In genomic region chr10:80535671-80536360, GRCh38 we compare ENCODE assay signal across 8 cellular contexts. TPM values are rescaled to one million over a fixed set of nuclear protein-coding genes. Genes with fewer than 3 reads are reported as not detected.
DNase-seq lines count a peak whose midpoint lies in the region; ATAC-seq and TF ChIP-seq lines count a peak whose summit lies in the region.

No MANE protein-coding gene starts in this region.

- H3K4me3 ChIP-seq in GM08714 (ENCODE audit: low read length) (peak overlapping the region; percentile 71; the same call in 1 of the 2 replicates), HCT116 (replicated peaks in 1 of 2; ENCODE audit: low read depth in 1 of 2, low read length in 2 of 2) (peak overlapping the region; percentile 73 to 83), esophagus muscularis mucosa (peak overlapping the region; percentile 49 to 60 (median 54)), osteoblast (ENCODE audit: insufficient read depth, low read length) (peak overlapping the region; percentile 72), tibial nerve (peak overlapping the region; percentile 21 to 54 (median 42))

- ATAC-seq in HCT116 = peak; percentile 96
- peak; percentile 90 for ATAC-seq in activated CD8-positive, alpha-beta memory T cell treated with anti-CD3 and anti-CD28 coated beads, Interleukin-2, amount 10 ng/mL, durations not matched to agents 7 days and 5 days

- 29% methylated on average over 21 of the region's 50 CpGs for WGBS in esophagus muscularis mucosa
- WGBS in tibial nerve, 2 donors = 29 to 54% methylated on average over 26 to 34 of the region's 50 CpGs

- peak overlapping the region; percentile 86 for H3K4me3 Mint-ChIP-seq in activated CD8-positive, alpha-beta memory T cell treated with anti-CD3 and anti-CD28 coated beads, Interleukin-2, amount 10 ng/mL, durations not matched to agents 7 days and 5 days

- DNase-seq in HCT116 (ENCODE audit: low read depth, low spot score) (peak; percentile 48), NCI-H1436 treated with DMSO at 0.1 percent for 48 hours (lab: John Stamatoyannopoulos, UW) (peak; percentile 32), esophagus muscularis mucosa (ENCODE audit: extremely low spot score) (no peak), osteoblast (ENCODE audit: insufficient read length, low spot score, missing footprints) (peak; percentile 98), tibial nerve (ENCODE audit: low spot score in 2 of 2) (peak; percentile 57 to 59), SK-N-DZ (ENCODE audit: low spot score) (no peak)
- DNase-seq in activated CD8-positive, alpha-beta memory T cell treated with anti-CD3 and anti-CD28 coated beads, Interleukin-2, amount 10 ng/mL, durations not matched to agents 7 days and 5 days = peak; percentile 87

- no peaks in the 10 kb centered on the region for H3K27me3 Mint-ChIP-seq in activated CD8-positive, alpha-beta memory T cell treated with anti-CD3 and anti-CD28 coated beads, Interleukin-2, amount 10 ng/mL, durations not matched to agents 7 days and 5 days

- H3K79me2 ChIP-seq in HCT116 (ENCODE audit: insufficient read depth, low read length) (no peaks in the 10 kb centered on the region), osteoblast (ENCODE audit: insufficient read depth, low read length) (no peaks in the 10 kb centered on the region)

- no peaks in the 10 kb centered on the region for H3K9me3 Mint-ChIP-seq in activated CD8-positive, alpha-beta memory T cell treated with anti-CD3 and anti-CD28 coated beads, Interleukin-2, amount 10 ng/mL, durations not matched to agents 7 days and 5 days (ENCODE audit: low read depth)

- peak overlapping the region; percentile 85 for H3K9ac ChIP-seq in HCT116 (ENCODE audit: low read length)

- H3K36me3 ChIP-seq in HCT116 (ENCODE audit: control insufficient read depth in 1 of 2, insufficient read depth in 2 of 2, low read length in 2 of 2) (no peaks in the 10 kb centered on the region), esophagus muscularis mucosa (no peaks in the 10 kb centered on the region), osteoblast (ENCODE audit: insufficient read depth, low read length) (no peaks in the 10 kb centered on the region), tibial nerve (no peaks in the 10 kb centered on the region)

- H3K4me1 ChIP-seq in HCT116 (ENCODE audit: control insufficient read depth in 1 of 2, insufficient read depth in 2 of 2, low read length in 2 of 2) (peaks cover 3 to 19% of the 10 kb centered on the region in 2 experiments; a peak in 2 of 4 replicates), esophagus muscularis mucosa (peaks cover 6 to 12% (median 9%) of the 10 kb centered on the region in 4 donors), osteoblast (ENCODE audit: insufficient read depth, low read length) (no peaks in the 10 kb centered on the region), tibial nerve (peaks cover 0 to under 1% (median 0%) of the 10 kb centered on the region in 4 donors)

- H3K27ac Mint-ChIP-seq in activated CD8-positive, alpha-beta memory T cell treated with anti-CD3 and anti-CD28 coated beads, Interleukin-2, amount 10 ng/mL, durations not matched to agents 7 days and 5 days = peak overlapping the region; percentile 92

- TF ChIP-seq RAD21 in HCT116 (IDR thresholded peaks at IDR 0.05; ENCODE audit: low read depth) = peak; percentile 69

- intact Hi-C loops in HCT116 (cut with micrococcal nuclease) (loop anchor here (10.0 kb wide), 1 partner anchor 281 kb away; no protein-coding TSS in a partner anchor), esophagus muscularis mucosa (cut with DNase I) (no loop called here)

- H3K4me2 ChIP-seq in HCT116 (ENCODE audit: low read length) (peak overlapping the region; percentile 97), osteoblast (ENCODE audit: insufficient read depth, low read length) (peak overlapping the region; percentile 69)

- TF ChIP-seq CTCF in HCT116 (IDR thresholded peaks at IDR 0.05 in 2 of 3, conservative IDR thresholded peaks at IDR 0.05 in 1 of 3; ENCODE audit: borderline replicate concordance in 1 of 3, insufficient read depth in 1 of 3, low read depth in 2 of 3, low read length in 2 of 3) = peak; percentile 62 to 87 (median 77)
- TF ChIP-seq CTCF in esophagus muscularis mucosa (IDR thresholded peaks at IDR 0.05) = peak; percentile 52 to 83 (median 58)
- TF ChIP-seq CTCF in osteoblast (IDR thresholded peaks at IDR 0.05; ENCODE audit: extremely low read depth, low read depth, low read length) = peak; percentile 40
- peak; percentile 56 to 78 (median 71) for TF ChIP-seq CTCF in tibial nerve (IDR thresholded peaks at IDR 0.05)

- peak overlapping the region; percentile 74 for H3K27ac ChIP-seq in HCT116 (ENCODE audit: low read depth, low read length)
- H3K27ac ChIP-seq in esophagus muscularis mucosa (replicated peaks in 1 of 4) = peak overlapping the region in 3 of 4 donors; percentile 30 to 62 (median 42)
- no peak overlapping the region for H3K27ac ChIP-seq in osteoblast (ENCODE audit: low read depth, low read length)
- peak overlapping the region in 2 of 4 donors; percentile 65 to 82 for H3K27ac ChIP-seq in tibial nerve

- no peak for TF ChIP-seq EP300 in esophagus muscularis mucosa (IDR thresholded peaks at IDR 0.05)
- TF ChIP-seq EP300 in tibial nerve (IDR thresholded peaks at IDR 0.05) = no peak

- peaks cover 4% of the 10 kb centered on the region for H3K36me3 Mint-ChIP-seq in activated CD8-positive, alpha-beta memory T cell treated with anti-CD3 and anti-CD28 coated beads, Interleukin-2, amount 10 ng/mL, durations not matched to agents 7 days and 5 days

- H3K9me3 ChIP-seq in HCT116 (ENCODE audit: control insufficient read depth in 1 of 2, insufficient read depth in 1 of 2, low read depth in 1 of 2, low read length in 2 of 2) (no peaks in the 10 kb centered on the region), esophagus muscularis mucosa (no peaks in the 10 kb centered on the region), osteoblast (ENCODE audit: low read depth, low read length) (no peaks in the 10 kb centered on the region), tibial nerve (no peaks in the 10 kb centered on the region)

- H3K27me3 ChIP-seq in HCT116 (ENCODE audit: insufficient read depth, low read length) (no peaks in the 10 kb centered on the region), esophagus muscularis mucosa (no peaks in the 10 kb centered on the region), osteoblast (ENCODE audit: insufficient read depth, low read length) (no peaks in the 10 kb centered on the region), tibial nerve (no peaks in the 10 kb centered on the region)

- no TSS peak for BruUV-seq in HCT116 (replicated peaks; lab: Mats Ljungman, UMichigan)

- RAD21 ChIA-PET in HCT116 (lab: Charles Lee; ENCODE audit: low non-redundant PET in 1 of 2, low total read pairs in 2 of 2, uncharacterized antibody in 2 of 2, unreplicated experiment in 2 of 2) = interaction anchor here in 1 of 2 experiments (0.8 kb wide), 1 partner anchor 127 kb away, joined by 3 read pairs; no protein-coding TSS in a partner anchor

- no peaks in the 10 kb centered on the region for H3K9me2 ChIP-seq in HCT116 (ENCODE audit: insufficient read depth)

- CTCF ChIA-PET in HCT116 (lab: Charles Lee) = interaction anchor here (1.0 to 1.7 kb wide), 3 partner anchors 9 to 153 kb away, joined by 3 to 4 read pairs (median 3); no protein-coding TSS in a partner anchor
- CTCF ChIA-PET in activated CD8-positive, alpha-beta memory T cell treated with anti-CD3 and anti-CD28 coated beads, Interleukin-2, amount 10 ng/mL, durations not matched to agents 7 days and 5 days (lab: Charles Lee) = interaction anchor here (0.7 to 2.5 kb wide), 7 partner anchors 9 to 153 kb away, joined by 3 to 11 read pairs (median 6); no protein-coding TSS in a partner anchor

- H3K4me1 Mint-ChIP-seq in activated CD8-positive, alpha-beta memory T cell treated with anti-CD3 and anti-CD28 coated beads, Interleukin-2, amount 10 ng/mL, durations not matched to agents 7 days and 5 days = peaks cover 39% of the 10 kb centered on the region

- POLR2A ChIA-PET in HCT116 (lab: Charles Lee) = no interaction called here

- H2AFZ ChIP-seq in HCT116 (ENCODE audit: low read depth, low read length, poor library complexity, severe bottlenecking) (peak overlapping the region; percentile 41), osteoblast (ENCODE audit: low read length) (peak overlapping the region; percentile 80)

- H4K20me1 ChIP-seq in HCT116 (ENCODE audit: insufficient read depth) = no peaks in the 10 kb centered on the region
- no peaks in the 10 kb centered on the region for H4K20me1 ChIP-seq in osteoblast (ENCODE audit: insufficient read depth, low read length)

- peak; percentile 38 for TF ChIP-seq POLR2A in HCT116 (IDR thresholded peaks at IDR 0.05; ENCODE audit: borderline replicate concordance, extremely low read depth, insufficient read depth, insufficient read length)
- no peak for TF ChIP-seq POLR2A in esophagus muscularis mucosa (IDR thresholded peaks at IDR 0.05; ENCODE audit: low read depth)
- no peak for TF ChIP-seq POLR2A in tibial nerve (IDR thresholded peaks at IDR 0.05)

TF ChIP-seq in HCT116, 20 proteins besides CTCF, POLR2A, EP300 and RAD21 (continues in another document):
- no peak for TF ChIP-seq CBX3 (IDR thresholded peaks at IDR 0.05; ENCODE audit: low read depth)
- no peak for TF ChIP-seq CEBPB (IDR thresholded peaks at IDR 0.05; ENCODE audit: low read depth)

RNA-seq across cellular contexts. Expression of gene SH2D4B, which starts 1.9 kb away (rescaled TPM):
- total RNA-seq in HCT116 (2021; ENCODE audit: unreplicated experiment) = 0.22 TPM
- 0.04 TPM in 1 of 2 replicates, not detected in the other for polyA plus RNA-seq in HCT116 (2012)
- under 1 TPM in 1 of 2 experiments, not detected in 1; 0.09 TPM for total RNA-seq in activated CD8-positive, alpha-beta memory T cell treated with anti-CD3 and anti-CD28 coated beads, Interleukin-2, amount 10 ng/mL, durations not matched to agents 7 days and 5 days
- total RNA-seq in esophagus muscularis mucosa = under 1 TPM in 2 of 4 donors, not detected in 2; 0.26 to 0.42 TPM
- total RNA-seq in osteoblast = under 0.01 TPM in 1 of 2 replicates, not detected in the other
- not detected for total RNA-seq in tibial nerve
- not detected in 2 replicates for polyA plus RNA-seq in SK-N-DZ (2014; cell fraction: cytosol; rRNA removed)
- polyA plus RNA-seq in SK-N-DZ (2014; cell fraction: nucleus; rRNA removed) = not detected in 2 replicates

Comparison
In these comparisons a context has a peak if more than half of its experiments do, and no peak if none do; other contexts are left out.
1. DNase-seq: peak in HCT116 (single experiment), NCI-H1436 treated with DMSO at 0.1 percent for 48 hours (single experiment), activated CD8-positive, alpha-beta memory T cell treated with anti-CD3 and anti-CD28 coated beads, Interleukin-2, amount 10 ng/mL, durations not matched to agents 7 days and 5 days (single experiment), osteoblast (single experiment) and tibial nerve (2 of 2); none in esophagus muscularis mucosa (single experiment) and SK-N-DZ (single experiment).
2. Peak in every context shown above with its lines, with median percentiles within 50 percentile points of each other: H3K4me3 ChIP-seq and CTCF ChIP-seq.